ENCODE assay signal across 15 cellular contexts in the genomic region with DNA sequence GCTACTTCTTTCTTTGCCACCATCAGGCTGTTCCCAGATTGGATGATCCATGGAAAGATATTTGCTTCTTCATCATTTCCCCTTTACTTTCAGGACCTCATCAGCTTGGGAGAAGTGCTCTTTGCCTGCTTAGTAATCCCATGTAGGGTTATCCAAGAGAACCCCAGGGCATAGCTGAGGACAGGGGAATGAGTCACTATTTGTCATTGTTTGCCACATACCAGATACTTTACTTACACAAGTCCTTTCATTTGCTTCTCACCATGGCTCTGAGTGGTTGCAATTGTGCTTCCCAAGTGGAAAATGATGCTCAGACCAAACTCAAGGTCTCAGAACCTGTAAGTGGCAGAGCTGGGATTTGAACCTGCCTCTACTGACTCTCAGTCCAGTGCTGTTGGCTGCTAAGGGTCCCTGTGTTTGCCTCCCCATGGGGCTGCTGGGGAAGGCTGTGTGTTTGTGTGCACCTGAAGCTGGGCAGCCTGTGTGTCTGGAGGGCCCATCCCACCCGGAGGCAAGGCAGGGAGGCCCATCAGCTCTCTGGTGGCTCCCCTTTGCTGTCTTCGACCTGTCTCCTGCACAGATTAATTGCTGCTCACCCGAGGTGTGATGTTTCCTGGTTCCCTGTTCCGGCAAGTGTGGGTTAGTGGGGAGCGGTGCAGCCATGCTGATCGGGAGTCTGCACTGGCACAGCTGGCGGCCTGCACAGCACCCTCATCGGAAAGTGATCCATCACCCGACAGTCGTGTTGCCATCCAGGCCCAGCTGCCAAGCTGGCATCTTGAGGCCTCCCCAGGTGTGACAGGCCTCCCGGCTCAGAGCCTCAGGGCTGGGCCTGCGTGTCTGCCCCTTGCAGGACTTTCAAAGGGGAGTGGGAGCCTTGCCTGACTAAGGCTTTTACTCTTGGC.
DNase-seq lines count a peak whose midpoint lies in the region; ATAC-seq and TF ChIP-seq lines count a peak whose summit lies in the region.
"Had no signal": no experiment of that assay in that cellular context is flagged by ENCODE, and none has a peak within 500 bp of the region (broad histone marks: within the 10 kb centered on the region; RNA-seq: fewer than 3 reads in every experiment).

No MANE protein-coding gene starts in this region.

- CTCF ChIA-PET in RWPE1 (lab: Yijun Ruan, JAX), result interaction anchor here (0.6 kb wide), 1 partner anchor 1673 kb away, joined by 6 read pairs; no protein-coding TSS in a partner anchor

- H3K27ac ChIP-seq in RWPE1 (no peak overlapping the region), aorta (ENCODE audit: low read depth in 1 of 2, low read length in 2 of 2) (no peak overlapping the region)

- WGBS in aorta, 2 donors, result 68 to 73% methylated on average over 12 of the region's 12 CpGs

- intact Hi-C loops in aorta (cut with DNase I), result no loop called here

- H3K36me3 ChIP-seq in aorta (ENCODE audit: control insufficient read depth in 1 of 2, insufficient read depth in 2 of 2, low read length in 1 of 2), result no peaks in the 10 kb centered on the region
- no peaks in the 10 kb centered on the region for H3K36me3 ChIP-seq in H7 (replicated peaks; ENCODE audit: control insufficient read depth, insufficient read depth, low read length)
- H3K36me3 ChIP-seq: HAP-1 had no signal

- ATAC-seq in aorta (ENCODE audit: low FRiP score), result peak; percentile 31
- ATAC-seq in HG03439 (IDR thresholded peaks at IDR 0.05; ENCODE audit: unreplicated experiment), result no peak
- ATAC-seq: K562, mucosa of descending colon had no signal

- DNase-seq in SIG-M5 treated with dmso at 0.1 percent for 504 hours (lab: John Stamatoyannopoulos, UW; ENCODE audit: unreplicated experiment), result peak; percentile 13
- no peak for DNase-seq in SIG-M5 (lab: John Stamatoyannopoulos, UW)
- DNase-seq in RWPE1 (ENCODE audit: low spot score), result peak; percentile 95
- peak; percentile 7 to 36 for DNase-seq in foreskin fibroblast
- DNase-seq in aorta, result no peak
- DNase-seq in H7, result no peak
- DNase-seq in DMS 273 (lab: John Stamatoyannopoulos, UW; ENCODE audit: unreplicated experiment), result no peak
- DNase-seq: activated CD4-positive, alpha-beta T cell treated with anti-CD3 and anti-CD28 coated beads, Interleukin-2, amount 50 U/mL, for 4 hours; activated gamma-delta T cell; DMS153; mucosa of descending colon; T-helper 2 cell had no signal

- TF ChIP-seq CTCF in RWPE1 (conservative IDR thresholded peaks at IDR 0.05; ENCODE audit: low read depth) (no peak), foreskin fibroblast (IDR thresholded peaks at IDR 0.05; ENCODE audit: low read depth, low read length) (no peak)

- H3K9me3 ChIP-seq in aorta (ENCODE audit: control insufficient read depth, low read length), result no peaks in the 10 kb centered on the region
- H3K9me3 ChIP-seq: HAP-1, mucosa of descending colon had no signal

- no peaks in the 10 kb centered on the region for H3K4me1 ChIP-seq in aorta (ENCODE audit: control insufficient read depth in 1 of 2, insufficient read depth in 2 of 2, low read length in 2 of 2)
- H3K4me1 ChIP-seq: HAP-1 had no signal

- no peak overlapping the region for H3K4me3 ChIP-seq in foreskin fibroblast (ENCODE audit: low read depth in 1 of 2, low read length in 2 of 2)
- no peak overlapping the region for H3K4me3 ChIP-seq in aorta (ENCODE audit: low read length in 2 of 2)
- no peak overlapping the region for H3K4me3 ChIP-seq in H7 (ENCODE audit: insufficient read depth, low read depth, low read length)
- H3K4me3 ChIP-seq: HAP-1, K562, mucosa of descending colon had no signal

- POLR2A ChIA-PET in RWPE1 (lab: Yijun Ruan, JAX; ENCODE audit: low non-redundant PET), result no interaction called here

- no peaks in the 10 kb centered on the region for H3K27me3 ChIP-seq in aorta (ENCODE audit: control insufficient read depth in 1 of 2, insufficient read depth in 2 of 2, low read length in 1 of 2)
- no peaks in the 10 kb centered on the region for H3K27me3 ChIP-seq in H7 (ENCODE audit: control insufficient read depth, insufficient read depth, low read length)

Comparison
In these comparisons a context has a peak if more than half of its experiments do, and no peak if none do; other contexts are left out.
1. DNase-seq: peak in SIG-M5 treated with dmso at 0.1 percent for 504 hours (single experiment), RWPE1 (single experiment) and foreskin fibroblast (2 of 2); none in SIG-M5 (single experiment), aorta (0 of 2), H7 (single experiment) and DMS 273 (single experiment).